In genomic region chr19:2274185-2274711, GRCh38 we compare ENCODE assay signal across 8 cellular contexts. TPM values are rescaled to one million over a fixed set of nuclear protein-coding genes. Genes with fewer than 3 reads are reported as not detected.
DNase-seq lines count a peak whose midpoint lies in the region; ATAC-seq and TF ChIP-seq lines count a peak whose summit lies in the region.

No MANE protein-coding gene starts in this region.

- peak overlapping the region; percentile 79 for H3K27ac Mint-ChIP-seq in activated CD4-positive, alpha-beta T cell treated with anti-CD3 and anti-CD28 coated beads, Interleukin-2, amount 10 ng/mL, durations not matched to agents 7 days and 5 days
- H3K27ac Mint-ChIP-seq in activated B cell treated with CpG ODN at 0.5 μM for 24 hours, result peak overlapping the region; percentile 85

- CTCF ChIA-PET in activated CD4-positive, alpha-beta T cell treated with anti-CD3 and anti-CD28 coated beads, Interleukin-2, amount 10 ng/mL, durations not matched to agents 7 days and 5 days (lab: Charles Lee), result interaction anchor here (0.5 to 7.7 kb wide), 15 partner anchors 9 to 377 kb away, joined by 3 to 49 read pairs (median 4); partner anchors contain the start of gene PLEKHJ1
- CTCF ChIA-PET in activated B cell treated with CpG ODN at 0.5 μM for 24 hours (lab: Charles Lee), result interaction anchor here (0.6 to 4.0 kb wide), 21 partner anchors 10 to 344 kb away, joined by 3 to 17 read pairs (median 4); partner anchors contain the start of gene PLEKHJ1

- POLR2A ChIA-PET in activated CD4-positive, alpha-beta T cell treated with anti-CD3 and anti-CD28 coated beads, Interleukin-2, amount 10 ng/mL, durations not matched to agents 7 days and 5 days (lab: Charles Lee), result interaction anchor here (0.6 to 1.0 kb wide), 3 partner anchors 13 to 15 kb away, joined by 3 to 5 read pairs (median 3); no protein-coding TSS in a partner anchor
- POLR2A ChIA-PET in activated B cell treated with CpG ODN at 0.5 μM for 24 hours (lab: Charles Lee), result interaction anchor here (0.6 to 7.8 kb wide), 13 partner anchors 11 to 346 kb away, joined by 3 to 103 read pairs (median 6); partner anchors contain the start of genes AMH, GADD45B, JSRP1 and PLEKHJ1

- H3K27me3 Mint-ChIP-seq in activated CD4-positive, alpha-beta T cell treated with anti-CD3 and anti-CD28 coated beads, Interleukin-2, amount 10 ng/mL, durations not matched to agents 7 days and 5 days, result no peaks in the 10 kb centered on the region
- H3K27me3 Mint-ChIP-seq in activated B cell treated with CpG ODN at 0.5 μM for 24 hours, result no peaks in the 10 kb centered on the region

- H3K36me3 ChIP-seq in thoracic aorta (peaks cover 20% of the 10 kb centered on the region), WERI-Rb-1 (peaks cover 37% of the 10 kb centered on the region)

- intact Hi-C loops in activated B cell treated with CpG ODN at 0.5 μM for 24 hours (cut with micrococcal nuclease), result loop anchor here (5.0 kb wide), 1 partner anchor 203 kb away; the partner anchor contains the start of gene GADD45B

- peaks cover 30 to 48% of the 10 kb centered on the region in 2 donors for H3K4me1 ChIP-seq in thoracic aorta (ENCODE audit: control insufficient read depth in 1 of 2, low read depth in 2 of 2)

- H3K4me1 Mint-ChIP-seq in activated CD4-positive, alpha-beta T cell treated with anti-CD3 and anti-CD28 coated beads, Interleukin-2, amount 10 ng/mL, durations not matched to agents 7 days and 5 days, result peaks cover 30% of the 10 kb centered on the region
- peaks cover 52% of the 10 kb centered on the region for H3K4me1 Mint-ChIP-seq in activated B cell treated with CpG ODN at 0.5 μM for 24 hours

- H3K9me3 ChIP-seq in thoracic aorta, result no peaks in the 10 kb centered on the region
- no peaks in the 10 kb centered on the region for H3K9me3 ChIP-seq in WERI-Rb-1 (ENCODE audit: severe bottlenecking)

- H3K27me3 ChIP-seq in layer of hippocampus (ENCODE audit: control insufficient read depth, insufficient read depth, low read length), result no peaks in the 10 kb centered on the region
- H3K27me3 ChIP-seq in thoracic aorta (replicated peaks; ENCODE audit: insufficient read depth), result no peaks in the 10 kb centered on the region
- no peaks in the 10 kb centered on the region for H3K27me3 ChIP-seq in WERI-Rb-1 (ENCODE audit: insufficient read depth, low read depth, severe bottlenecking)

- peaks cover 25% of the 10 kb centered on the region for H3K36me3 Mint-ChIP-seq in activated CD4-positive, alpha-beta T cell treated with anti-CD3 and anti-CD28 coated beads, Interleukin-2, amount 10 ng/mL, durations not matched to agents 7 days and 5 days (ENCODE audit: low read depth)
- H3K36me3 Mint-ChIP-seq in activated B cell treated with CpG ODN at 0.5 μM for 24 hours (ENCODE audit: low read depth), result peaks cover 49% of the 10 kb centered on the region

- TF ChIP-seq CTCF in activated B cell treated with CpG ODN at 0.5 μM for 24 hours (IDR thresholded peaks at IDR 0.05) (no peak), thoracic aorta (IDR thresholded peaks at IDR 0.05) (no peak), WERI-Rb-1 (IDR thresholded peaks at IDR 0.05; ENCODE audit: low read depth, low read length) (no peak)

- H3K9me3 Mint-ChIP-seq in activated CD4-positive, alpha-beta T cell treated with anti-CD3 and anti-CD28 coated beads, Interleukin-2, amount 10 ng/mL, durations not matched to agents 7 days and 5 days, result no peaks in the 10 kb centered on the region
- no peaks in the 10 kb centered on the region for H3K9me3 Mint-ChIP-seq in activated B cell treated with CpG ODN at 0.5 μM for 24 hours

- H3K4me3 Mint-ChIP-seq in activated CD4-positive, alpha-beta T cell treated with anti-CD3 and anti-CD28 coated beads, Interleukin-2, amount 10 ng/mL, durations not matched to agents 7 days and 5 days, result peak overlapping the region; percentile 56
- H3K4me3 Mint-ChIP-seq in activated B cell treated with CpG ODN at 0.5 μM for 24 hours, result peak overlapping the region; percentile 67

- no peak for ATAC-seq in activated B cell treated with CpG ODN at 0.5 μM for 24 hours (ENCODE audit: low read depth)
- ATAC-seq in thoracic aorta (ENCODE audit: insufficient number of reproducible peaks, low FRiP score, low read depth), result no peak

- H3K27ac ChIP-seq in layer of hippocampus (ENCODE audit: low read depth, low read length) (peak overlapping the region; percentile 38), thoracic aorta (peak overlapping the region; percentile 59 to 79), WERI-Rb-1 (no peak overlapping the region)

- H3K4me3 ChIP-seq in thoracic aorta (peak overlapping the region; percentile 100), WERI-Rb-1 (ENCODE audit: low read depth, low read length) (no peak overlapping the region)

- no peak for DNase-seq in activated CD4-positive, alpha-beta T cell treated with anti-CD3 and anti-CD28 coated beads, Interleukin-2, amount 10 ng/mL, durations not matched to agents 7 days and 5 days
- DNase-seq in activated CD4-positive, alpha-beta T cell treated with anti-CD3 and anti-CD28 coated beads, Interleukin-2, amount 50 U/mL, for 4 hours, result no peak
- DNase-seq in activated B cell treated with CpG ODN at 0.5 μM for 24 hours (no peak), thoracic aorta (ENCODE audit: low spot score) (no peak), NCI-H345 treated with DMSO at 0.1 percent for 48 hours (lab: John Stamatoyannopoulos, UW; ENCODE audit: unreplicated experiment) (no peak), WERI-Rb-1 (no peak), SW 1271 (lab: John Stamatoyannopoulos, UW) (no peak)

RNA-seq across cellular contexts. Expression of gene PEAK3, which starts 7.7 kb away (rescaled TPM):
- total RNA-seq in activated CD4-positive, alpha-beta T cell treated with anti-CD3 and anti-CD28 coated beads, Interleukin-2, amount 10 ng/mL, durations not matched to agents 7 days and 5 days, result under 1 TPM; 0.17 to 0.25 TPM
- total RNA-seq in activated B cell treated with CpG ODN at 0.5 μM for 24 hours (0.09 TPM in 1 of 2 replicates, not detected in the other), thoracic aorta (1 to 10 TPM; 1.2 to 3.0 TPM)

RNA-seq across cellular contexts. Expression of gene JSRP1, which starts 18.0 kb away (rescaled TPM):
- under 1 TPM in 1 of 2 experiments, not detected in 1; 0.27 TPM for total RNA-seq in activated CD4-positive, alpha-beta T cell treated with anti-CD3 and anti-CD28 coated beads, Interleukin-2, amount 10 ng/mL, durations not matched to agents 7 days and 5 days
- total RNA-seq in activated B cell treated with CpG ODN at 0.5 μM for 24 hours (0.31 and 0.54 TPM in 2 replicates), thoracic aorta (not detected)

RNA-seq across cellular contexts. Expression of gene AMH, which starts 25.1 kb away (rescaled TPM):
- total RNA-seq in activated CD4-positive, alpha-beta T cell treated with anti-CD3 and anti-CD28 coated beads, Interleukin-2, amount 10 ng/mL, durations not matched to agents 7 days and 5 days, result 1 to 10 TPM; 5.2 to 9.2 TPM
- total RNA-seq in activated B cell treated with CpG ODN at 0.5 μM for 24 hours, result 2.8 and 4.8 TPM in 2 replicates
- total RNA-seq in thoracic aorta, result under 1 TPM; 0.92 to 0.95 TPM

RNA-seq across cellular contexts. Expression of gene LINGO3, which starts 33.7 kb away (rescaled TPM):
- under 1 TPM; 0.35 to 0.44 TPM for total RNA-seq in activated CD4-positive, alpha-beta T cell treated with anti-CD3 and anti-CD28 coated beads, Interleukin-2, amount 10 ng/mL, durations not matched to agents 7 days and 5 days
- total RNA-seq in activated B cell treated with CpG ODN at 0.5 μM for 24 hours (0.88 and 1.4 TPM in 2 replicates), thoracic aorta (under 1 TPM in 1 of 2 donors, not detected in 1; 0.27 TPM)

RNA-seq across cellular contexts. Expression of gene SF3A2, which starts 37.6 kb away (rescaled TPM):
- total RNA-seq in activated CD4-positive, alpha-beta T cell treated with anti-CD3 and anti-CD28 coated beads, Interleukin-2, amount 10 ng/mL, durations not matched to agents 7 days and 5 days, result 100 to 1,000 TPM; 142 to 151 TPM
- total RNA-seq in activated B cell treated with CpG ODN at 0.5 μM for 24 hours, result 107 and 117 TPM in 2 replicates
- 10 to 100 TPM; 23.8 to 43.7 TPM for total RNA-seq in thoracic aorta
